In the genomic region with DNA sequence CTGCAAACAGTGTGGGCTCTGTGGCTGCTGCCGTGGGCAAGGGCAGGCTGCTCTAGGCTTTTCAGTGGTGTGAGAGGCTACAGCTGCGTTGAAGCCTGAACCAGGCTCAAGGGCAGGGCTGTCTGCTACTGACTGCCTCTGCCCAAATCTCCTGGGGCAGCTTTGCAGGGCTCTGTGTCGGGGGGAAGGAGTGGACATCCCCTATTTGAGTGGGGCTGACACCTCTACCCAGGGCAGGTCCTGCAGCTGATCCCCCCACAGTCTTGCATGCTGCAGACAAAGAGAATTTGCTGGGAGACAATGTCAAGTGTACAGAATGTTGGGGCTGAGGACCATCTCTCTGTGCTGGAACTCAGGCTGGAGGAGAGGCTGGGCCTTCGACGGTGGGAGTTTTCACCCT, we compare ENCODE assay signal across 24 cellular contexts.
DNase-seq lines count a peak whose midpoint lies in the region; FAIRE-seq and TF ChIP-seq lines count a peak whose summit lies in the region.
"Had no signal": no experiment of that assay in that cellular context is flagged by ENCODE, and none has a peak within 500 bp of the region (broad histone marks: within the 10 kb centered on the region; RNA-seq: fewer than 3 reads in every experiment).

No MANE protein-coding gene starts in this region.

- H3K4me3 ChIP-seq in endodermal cell (ENCODE audit: low read length) (no peak overlapping the region), neuronal stem cell (ENCODE audit: low read length in 2 of 2) (no peak overlapping the region), spleen (no peak overlapping the region)
- H3K4me3 ChIP-seq: A549, GM23248, HAP-1 had no signal

- H3K27me3 Mint-ChIP-seq in endodermal cell (ENCODE audit: insufficient read depth) = peaks cover 2% of the 10 kb centered on the region
- H3K27me3 Mint-ChIP-seq in type B pancreatic cell = peaks cover 14% of the 10 kb centered on the region

- H3K18ac ChIP-seq in neuronal stem cell (ENCODE audit: low read length) = peak overlapping the region; percentile 65

- intact Hi-C loops in spleen (cut with DNase I; ENCODE audit: low total_unique reads) = no loop called here

- H3K14ac ChIP-seq in neuronal stem cell (ENCODE audit: low read length) = no peak overlapping the region

- H3K9ac ChIP-seq in endodermal cell (ENCODE audit: extremely low read depth, low read length, poor library complexity, severe bottlenecking) (no peak overlapping the region), neuronal stem cell (ENCODE audit: low read depth, low read length, poor library complexity) (no peak overlapping the region)
- H3K9ac ChIP-seq: GM23248 had no signal

- TF ChIP-seq POLR2A in spleen (IDR thresholded peaks at IDR 0.05) (no peak), GM12891 (IDR thresholded peaks at IDR 0.05; ENCODE audit: low read depth, low read length) (no peak)

- TF ChIP-seq CTCF in endodermal cell (conservative IDR thresholded peaks at IDR 0.05) (no peak), type B pancreatic cell (conservative IDR thresholded peaks at IDR 0.05) (no peak), spleen (IDR thresholded peaks at IDR 0.05 in 8 of 11, conservative IDR thresholded peaks at IDR 0.05 in 3 of 11) (no peak)

- H3K4me1 ChIP-seq in endodermal cell (ENCODE audit: control insufficient read depth, insufficient read depth, low read length) (no peaks in the 10 kb centered on the region), neuronal stem cell (ENCODE audit: control insufficient read depth in 2 of 2, insufficient read depth in 1 of 2, low read depth in 1 of 2, low read length in 2 of 2) (no peaks in the 10 kb centered on the region), spleen (no peaks in the 10 kb centered on the region)
- H3K4me1 ChIP-seq: A549, HAP-1 had no signal

- no peak overlapping the region for H3K4ac ChIP-seq in neuronal stem cell (ENCODE audit: low read length)

- WGBS in endodermal cell (ENCODE audit: insufficient coverage in 1 of 2, insufficient read length in 1 of 2), 2 experiments = 87 to 100% methylated on average over 1 to 5 of the region's 5 CpGs
- no CpG with 5 or more reads among the region's 5 CpGs for WGBS in neuronal stem cell (ENCODE audit: extremely low coverage in 2 of 2, insufficient read length in 2 of 2, insufficient replicate concordance in 1 of 2), 2 donors
- WGBS in spleen, 5 donors = 81 to 92% (median 83%) methylated on average over 5 of the region's 5 CpGs

- H2BK120ac ChIP-seq in neuronal stem cell (ENCODE audit: low read depth, low read length) = no peak overlapping the region

- H3K27ac ChIP-seq in endodermal cell (ENCODE audit: low read depth, low read length) (no peak overlapping the region), neuronal stem cell (replicated peaks; ENCODE audit: low read length) (no peak overlapping the region), spleen (no peak overlapping the region)
- H3K27ac ChIP-seq: A549, GM23248, RWPE1 had no signal

- H3K9me3 Mint-ChIP-seq in endodermal cell (no peaks in the 10 kb centered on the region), type B pancreatic cell (no peaks in the 10 kb centered on the region)

- no peak overlapping the region for H4K8ac ChIP-seq in neuronal stem cell (ENCODE audit: low read depth, low read length)

- H3K4me3 Mint-ChIP-seq in endodermal cell (no peak overlapping the region), type B pancreatic cell (no peak overlapping the region)
- H3K4me3 Mint-ChIP-seq: B cell had no signal

- no peaks in the 10 kb centered on the region for H3K79me1 ChIP-seq in neuronal stem cell (ENCODE audit: low read depth, low read length)

- FAIRE-seq in GM12891 (lab: Jason Lieb, UNC) = no peak
- FAIRE-seq: A549, HTR-8/SVneo had no signal

- H3K4me2 ChIP-seq in neuronal stem cell (ENCODE audit: insufficient read depth, low read length, poor library complexity, severe bottlenecking) = no peak overlapping the region
- H3K4me2 ChIP-seq: A549 had no signal

- H3K4me1 Mint-ChIP-seq in endodermal cell (peaks cover 5% of the 10 kb centered on the region), type B pancreatic cell (ENCODE audit: unreplicated experiment) (no peaks in the 10 kb centered on the region)
- H3K4me1 Mint-ChIP-seq: B cell had no signal

- H3K27ac Mint-ChIP-seq in endodermal cell (no peak overlapping the region), type B pancreatic cell (no peak overlapping the region)
- H3K27ac Mint-ChIP-seq: B cell had no signal

- H3K9me3 ChIP-seq in endodermal cell (ENCODE audit: control insufficient read depth, low read length) (no peaks in the 10 kb centered on the region), neuronal stem cell (replicated peaks in 1 of 2; ENCODE audit: control insufficient read depth in 2 of 2, insufficient read depth in 1 of 2, low read depth in 1 of 2, low read length in 2 of 2) (no peaks in the 10 kb centered on the region), spleen (no peaks in the 10 kb centered on the region)
- H3K9me3 ChIP-seq: A549, HAP-1 had no signal

- no peak overlapping the region for H2BK5ac ChIP-seq in neuronal stem cell (ENCODE audit: low read length)

- H2BK15ac ChIP-seq in neuronal stem cell (ENCODE audit: low read length) = peak overlapping the region; percentile 21

- no peak overlapping the region for H2AFZ ChIP-seq in neuronal stem cell (ENCODE audit: low read length)
- H2AFZ ChIP-seq: GM23248 had no signal

- H4K91ac ChIP-seq in neuronal stem cell (ENCODE audit: low read depth, low read length, poor library complexity) = no peak overlapping the region

- H3K36me3 Mint-ChIP-seq in endodermal cell (ENCODE audit: low read depth) (no peaks in the 10 kb centered on the region), type B pancreatic cell (no peaks in the 10 kb centered on the region)

- H3K36me3 ChIP-seq in endodermal cell (ENCODE audit: control insufficient read depth, insufficient read depth, low read length) (no peaks in the 10 kb centered on the region), neuronal stem cell (replicated peaks in 1 of 2; ENCODE audit: control insufficient read depth in 2 of 2, insufficient read depth in 2 of 2, low read length in 2 of 2) (no peaks in the 10 kb centered on the region), spleen (no peaks in the 10 kb centered on the region)
- H3K36me3 ChIP-seq: HAP-1 had no signal

- peak; percentile 44 for DNase-seq in activated effector memory CD4-positive, alpha-beta T cell treated with anti-CD3 and anti-CD28 coated beads, Interleukin-2, amount 50 U/mL, for 16 hours
- no peak for DNase-seq in activated effector memory CD4-positive, alpha-beta T cell treated with Interleukin-2 at 50 U/mL for 16 hours
- DNase-seq in endodermal cell (peak; percentile 38), neuronal stem cell (ENCODE audit: low spot score) (no peak), type B pancreatic cell (ENCODE audit: extremely low spot score, unreplicated experiment) (peak; percentile 39), spleen (no peak), GM12891 (ENCODE audit: insufficient read length, low spot score) (no peak)
- no peak for DNase-seq in stimulated activated CD4-positive, alpha-beta T cell treated with anti-CD3 and anti-CD28 coated beads, Interleukin-1b, Interleukin-23, amount 100 ng/mL, for 48 hours
- DNase-seq: EL; GF-D8; GM23248; IMR-90; NCI-H1105; NCI-H146; NCI-H2029 treated with DMSO at 0.1 percent for 48 hours; NCI-H226; NCI-H774; NK-92 treated with Interleukin-12 subunit alpha and Interleukin-12 subunit beta, amount 100 ng/mL, for 24 hours; SHP77 treated with DMSO at 0.1 percent for 48 hours had no signal

- H2AK5ac ChIP-seq in neuronal stem cell (ENCODE audit: low read depth, low read length) = peak overlapping the region; percentile 66

- H3K27me3 ChIP-seq in endodermal cell (ENCODE audit: control insufficient read depth, insufficient read depth, low read length, poor library complexity, severe bottlenecking) (no peaks in the 10 kb centered on the region), neuronal stem cell (ENCODE audit: control insufficient read depth in 3 of 3, insufficient read depth in 3 of 3, low read depth in 1 of 3, low read length in 3 of 3) (no peaks in the 10 kb centered on the region), spleen (replicated peaks in 1 of 7) (peaks cover 0 to 8% (median 0%) of the 10 kb centered on the region in 7 donors)

- peak overlapping the region; percentile 60 for H3K23ac ChIP-seq in neuronal stem cell (ENCODE audit: low read depth, low read length, poor library complexity)

- H2BK12ac ChIP-seq in neuronal stem cell (ENCODE audit: low read length) = no peak overlapping the region

TF ChIP-seq in GM12891, 5 proteins besides CTCF, POLR2A, EP300 and RAD21:
- TF ChIP-seq TAF1 (IDR thresholded peaks at IDR 0.05; ENCODE audit: low read depth, low read length) (no peak), POLR2AphosphoS5 (IDR thresholded peaks at IDR 0.05; ENCODE audit: low read depth, low read length) (no peak), SPI1 (IDR thresholded peaks at IDR 0.05; ENCODE audit: low read depth, low read length) (no peak), PAX5 (IDR thresholded peaks at IDR 0.05; ENCODE audit: insufficient read depth, low read length, severe bottlenecking) (no peak)

Comparison
In these comparisons a context has a peak if more than half of its experiments do, and no peak if none do; other contexts are left out.
1. DNase-seq: peak in activated effector memory CD4-positive, alpha-beta T cell treated with anti-CD3 and anti-CD28 coated beads, Interleukin-2, amount 50 U/mL, for 16 hours (single experiment), endodermal cell (single experiment) and type B pancreatic cell (single experiment); none in activated effector memory CD4-positive, alpha-beta T cell treated with Interleukin-2 at 50 U/mL for 16 hours (single experiment), neuronal stem cell (single experiment), stimulated activated CD4-positive, alpha-beta T cell treated with anti-CD3 and anti-CD28 coated beads, Interleukin-1b, Interleukin-23, amount 100 ng/mL, for 48 hours (single experiment), spleen (single experiment) and GM12891 (single experiment).